ENCODE assay signal across 9 cellular contexts in genomic region chr17:38672788-38673713, GRCh38. TPM values are rescaled to one million over a fixed set of nuclear protein-coding genes. Genes with fewer than 3 reads are reported as not detected.
A peak's percentile ranks its signal among the peaks of the same experiment; 100 is the strongest.
DNase-seq lines count a peak whose midpoint lies in the region; ATAC-seq and TF ChIP-seq lines count a peak whose summit lies in the region.
"Had no signal": no experiment of that assay in that cellular context is flagged by ENCODE, and none has a peak within 500 bp of the region (broad histone marks: within the 10 kb centered on the region; RNA-seq: fewer than 3 reads in every experiment).

No MANE protein-coding gene starts in this region.

- in situ Hi-C loops in GM23248 (cut with MboI) = no loop called here
- in situ Hi-C loops in gastrocnemius medialis (cut with MboI; ENCODE audit: low sequenced_read_pairs in 4 of 4) = loop anchor here in 1 of 4 donors (25.0 kb wide), 1 partner anchor 186 kb away; no protein-coding TSS in a partner anchor

- H3K4me1 ChIP-seq in GM23248 (ENCODE audit: insufficient read depth) = 0 out of 2 replicates have a peak, but pooled peaks cover 3% of the 10 kb centered on the region
- no peaks in the 10 kb centered on the region for H3K4me1 ChIP-seq in RWPE2 (ENCODE audit: insufficient read depth, poor library complexity, severe bottlenecking)
- H3K4me1 ChIP-seq in esophagus (ENCODE audit: control insufficient read depth in 2 of 2, insufficient read depth in 2 of 2, low read length in 1 of 2) = peaks cover 0 to 6% of the 10 kb centered on the region in 2 donors
- H3K4me1 ChIP-seq in gastrocnemius medialis = peaks cover 0 to 4% of the 10 kb centered on the region in 2 donors

- H3K27me3 ChIP-seq in GM23248 (replicated peaks; ENCODE audit: insufficient read depth) (peaks cover 13% of the 10 kb centered on the region; the same call in 1 of the 2 replicates), RWPE2 (ENCODE audit: insufficient read depth, poor library complexity, severe bottlenecking) (no peaks in the 10 kb centered on the region), esophagus (ENCODE audit: control insufficient read depth in 1 of 2, insufficient read depth in 2 of 2, low read length in 2 of 2) (peaks cover 0 to 4% of the 10 kb centered on the region in 2 donors), gastrocnemius medialis (peaks cover 42 to 65% (median 62%) of the 10 kb centered on the region in 3 donors)

- H4K20me1 ChIP-seq in GM23248 (ENCODE audit: insufficient read depth) = no peaks in the 10 kb centered on the region

- no peak; the same call in 2 of the 3 replicates for ATAC-seq in RWPE2 (ENCODE audit: low read depth)
- ATAC-seq in gastrocnemius medialis = no peak
- ATAC-seq in GM21447 (IDR thresholded peaks at IDR 0.05; ENCODE audit: unreplicated experiment) = no peak
- ATAC-seq in HG02678 (IDR thresholded peaks at IDR 0.05; ENCODE audit: unreplicated experiment) = no peak

- H3K79me2 ChIP-seq in GM23248 (ENCODE audit: insufficient read depth) = no peaks in the 10 kb centered on the region

- H3K27ac ChIP-seq in GM23248 (no peak overlapping the region), RWPE2 (ENCODE audit: poor library complexity, severe bottlenecking) (peak overlapping the region; percentile 25), esophagus (ENCODE audit: low read depth in 2 of 2, low read length in 1 of 2) (no peak overlapping the region), gastrocnemius medialis (no peak overlapping the region)

- H2AFZ ChIP-seq in GM23248 = peak overlapping the region; percentile 78

- H3K36me3 ChIP-seq in GM23248 (ENCODE audit: low read depth) (no peaks in the 10 kb centered on the region), RWPE2 (ENCODE audit: low read depth) (no peaks in the 10 kb centered on the region), esophagus (ENCODE audit: control insufficient read depth in 2 of 2, insufficient read depth in 2 of 2, low read length in 1 of 2) (no peaks in the 10 kb centered on the region), gastrocnemius medialis (no peaks in the 10 kb centered on the region)

- no peak for TF ChIP-seq POLR2A in gastrocnemius medialis (IDR thresholded peaks at IDR 0.05)

- H3K4me3 ChIP-seq in GM23248 (peak overlapping the region; percentile 74), RWPE2 (ENCODE audit: severe bottlenecking) (peak overlapping the region; percentile 75), esophagus (ENCODE audit: low read depth in 1 of 2, low read length in 2 of 2) (peak overlapping the region; percentile 55 to 59), gastrocnemius medialis (peak overlapping the region in 3 of 4 donors; percentile 60 to 71 (median 71))

- no peak overlapping the region; the same call in 1 of the 2 replicates for H3K9ac ChIP-seq in GM23248

- H3K9me2 ChIP-seq in GM23248 (ENCODE audit: insufficient read depth) = no peaks in the 10 kb centered on the region

- peaks cover 11% of the 10 kb centered on the region; the same call in 1 of the 2 replicates for H3F3A ChIP-seq in GM23248 (ENCODE audit: insufficient read depth)

- WGBS in GM23248 (ENCODE audit: low coverage in 1 of 2, low lambda C conversion rate in 2 of 2, missing lambda C conversion rate in 2 of 2), 2 experiments = 18 to 28% methylated on average over 22 to 47 of the region's 47 CpGs
- WGBS in esophagus, 2 donors = 15 to 19% methylated on average over 46 to 47 of the region's 47 CpGs

- intact Hi-C loops in gastrocnemius medialis (cut with DNase I; ENCODE audit: low total_unique reads) = loop anchor here (10.0 kb wide), 1 partner anchor 248 kb away; the partner anchor contains the start of gene ARHGAP23

- H3K9me3 ChIP-seq in GM23248 (ENCODE audit: low read depth) = no peaks in the 10 kb centered on the region
- no peaks in the 10 kb centered on the region for H3K9me3 ChIP-seq in RWPE2 (ENCODE audit: severe bottlenecking)
- H3K9me3 ChIP-seq in esophagus (ENCODE audit: control insufficient read depth in 2 of 2, insufficient read depth in 1 of 2, low read depth in 1 of 2, low read length in 1 of 2) = no peaks in the 10 kb centered on the region
- H3K9me3 ChIP-seq in gastrocnemius medialis = no peaks in the 10 kb centered on the region

- DNase-seq in GM23248 (no peak), RWPE2 (ENCODE audit: low spot score) (no peak), gastrocnemius medialis (no peak), KG1 (lab: John Stamatoyannopoulos, UW) (no peak)
- no peak for DNase-seq in stimulated activated naive CD4-positive, alpha-beta T cell (lab: John Stamatoyannopoulos, UW)
- DNase-seq: NCI-H1105 had no signal

- peak overlapping the region; percentile 74 for H3K4me2 ChIP-seq in GM23248 (ENCODE audit: unreplicated experiment)

- no peak for TF ChIP-seq CTCF in RWPE2 (IDR thresholded peaks at IDR 0.05; ENCODE audit: poor library complexity, severe bottlenecking)
- TF ChIP-seq CTCF in gastrocnemius medialis (IDR thresholded peaks at IDR 0.05 in 4 of 5, conservative IDR thresholded peaks at IDR 0.05 in 1 of 5) = no peak

RNA-seq across cellular contexts. Expression of gene EPOP, which starts 1.7 kb away (rescaled TPM):
- total RNA-seq in GM23248 (2014; rRNA removed; shearing (Covaris generic)) = 2.9 and 4.3 TPM in 2 replicates
- polyA plus RNA-seq in GM23248 (2016; fragmentation: Nextera tagmentation; extraction: Ambion mirVana) (1.0 and 1.2 TPM in 2 replicates), esophagus (1 to 10 TPM; 1.1 to 1.9 TPM)
- 1 to 10 TPM in 1 of 4 donors, under 1 TPM in 2, not detected in 1; 0.29 to 1.2 (median 0.75) TPM for total RNA-seq in gastrocnemius medialis

RNA-seq across cellular contexts. Expression of gene MLLT6, which starts 32.0 kb away (rescaled TPM):
- total RNA-seq in GM23248 (2014; rRNA removed; shearing (Covaris generic)) = 13.5 and 18.9 TPM in 2 replicates
- polyA plus RNA-seq in GM23248 (2016; fragmentation: Nextera tagmentation; extraction: Ambion mirVana) (2.4 and 3.1 TPM in 2 replicates), esophagus (10 to 100 TPM; 20.9 to 66.1 TPM)
- 10 to 100 TPM; 48.2 to 76.8 (median 56.3) TPM for total RNA-seq in gastrocnemius medialis

RNA-seq across cellular contexts. Expression of gene CISD3, which starts 57.1 kb away (rescaled TPM):
- total RNA-seq in GM23248 (2014; rRNA removed; shearing (Covaris generic)) = 6.1 and 7.2 TPM in 2 replicates
- polyA plus RNA-seq in GM23248 (2016; fragmentation: Nextera tagmentation; extraction: Ambion mirVana) (44.6 and 49.9 TPM in 2 replicates), esophagus (10 to 100 TPM; 14.5 to 28.5 TPM)
- total RNA-seq in gastrocnemius medialis = 10 to 100 TPM; 10.0 to 25.8 (median 13.3) TPM
